In the genomic region with DNA sequence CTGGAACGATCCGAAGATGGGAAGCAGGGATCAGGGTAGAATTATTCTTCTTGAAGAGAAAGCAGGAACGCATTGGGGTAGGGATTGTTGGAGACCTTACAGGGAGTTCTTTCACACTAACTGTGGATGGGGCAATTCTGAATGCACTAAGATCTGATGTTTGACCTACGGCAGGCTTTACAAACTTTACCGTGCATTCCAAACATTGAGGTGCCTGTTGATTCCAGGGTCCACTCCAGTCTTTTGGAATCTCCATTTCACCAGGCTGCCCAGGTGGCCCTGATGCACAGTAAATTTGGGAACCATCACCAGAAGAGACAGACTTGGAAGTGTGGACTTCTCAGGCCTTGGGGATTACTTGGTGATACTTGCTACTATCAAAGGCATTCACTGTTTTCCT, we compare ENCODE assay signal across 1 cellular context.
TF ChIP-seq lines count a peak whose summit lies in the region.

No MANE protein-coding gene starts in this region.

TF ChIP-seq in HepG2, 621 proteins besides CTCF, POLR2A, EP300 and RAD21 (continued from another document and continues in another):
- no peak for TF ChIP-seq ZFYVE20 (CRISPR knock-in tag; IDR thresholded peaks at IDR 0.05; ENCODE audit: borderline replicate concordance, low read depth)
- no peak for TF ChIP-seq ZNF44 (CRISPR knock-in tag; IDR thresholded peaks at IDR 0.05)
- no peak for TF ChIP-seq SRSF4 (IDR thresholded peaks at IDR 0.05; ENCODE audit: low read depth, low read length, poor library complexity, severe bottlenecking)
- no peak for TF ChIP-seq ZNF350 (CRISPR knock-in tag; IDR thresholded peaks at IDR 0.05; ENCODE audit: borderline replicate concordance, low read depth)
- TF ChIP-seq, protein P1, sequence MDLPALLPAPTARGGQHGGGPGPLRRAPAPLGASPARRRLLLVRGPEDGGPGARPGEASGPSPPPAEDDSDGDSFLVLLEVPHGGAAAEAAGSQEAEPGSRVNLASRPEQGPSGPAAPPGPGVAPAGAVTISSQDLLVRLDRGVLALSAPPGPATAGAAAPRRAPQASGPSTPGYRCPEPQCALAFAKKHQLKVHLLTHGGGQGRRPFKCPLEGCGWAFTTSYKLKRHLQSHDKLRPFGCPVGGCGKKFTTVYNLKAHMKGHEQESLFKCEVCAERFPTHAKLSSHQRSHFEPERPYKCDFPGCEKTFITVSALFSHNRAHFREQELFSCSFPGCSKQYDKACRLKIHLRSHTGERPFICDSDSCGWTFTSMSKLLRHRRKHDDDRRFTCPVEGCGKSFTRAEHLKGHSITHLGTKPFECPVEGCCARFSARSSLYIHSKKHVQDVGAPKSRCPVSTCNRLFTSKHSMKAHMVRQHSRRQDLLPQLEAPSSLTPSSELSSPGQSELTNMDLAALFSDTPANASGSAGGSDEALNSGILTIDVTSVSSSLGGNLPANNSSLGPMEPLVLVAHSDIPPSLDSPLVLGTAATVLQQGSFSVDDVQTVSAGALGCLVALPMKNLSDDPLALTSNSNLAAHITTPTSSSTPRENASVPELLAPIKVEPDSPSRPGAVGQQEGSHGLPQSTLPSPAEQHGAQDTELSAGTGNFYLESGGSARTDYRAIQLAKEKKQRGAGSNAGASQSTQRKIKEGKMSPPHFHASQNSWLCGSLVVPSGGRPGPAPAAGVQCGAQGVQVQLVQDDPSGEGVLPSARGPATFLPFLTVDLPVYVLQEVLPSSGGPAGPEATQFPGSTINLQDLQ (CRISPR knock-in tag; IDR thresholded peaks at IDR 0.05) = no peak
- 0 out of 2 replicates have a peak, but pooled peaks have one; percentile 41 for TF ChIP-seq ZSCAN20 (CRISPR knock-in tag; IDR thresholded peaks at IDR 0.05; ENCODE audit: borderline replicate concordance)
- TF ChIP-seq KIAA2018 (CRISPR knock-in tag; IDR thresholded peaks at IDR 0.05; ENCODE audit: borderline replicate concordance) = no peak
- peak; percentile 26; the same call in 1 of the 2 replicates for TF ChIP-seq HNF4A (CRISPR knock-in tag; IDR thresholded peaks at IDR 0.05)
- no peak for TF ChIP-seq ZNF138 (CRISPR knock-in tag; IDR thresholded peaks at IDR 0.05; ENCODE audit: low read depth)
- TF ChIP-seq PBX3 (CRISPR knock-in tag; IDR thresholded peaks at IDR 0.05; ENCODE audit: borderline replicate concordance) = no peak
- TF ChIP-seq ZFP36L1 (CRISPR knock-in tag; IDR thresholded peaks at IDR 0.05) = no peak
- no peak for TF ChIP-seq GATA4 (IDR thresholded peaks at IDR 0.05; ENCODE audit: borderline replicate concordance, low read depth)
- TF ChIP-seq NONO (IDR thresholded peaks at IDR 0.05) = no peak
- TF ChIP-seq NONO (CRISPR knock-in tag; conservative IDR thresholded peaks at IDR 0.05) = no peak
- no peak for TF ChIP-seq SNAPC2 (CRISPR knock-in tag; IDR thresholded peaks at IDR 0.05)
- 0 out of 2 replicates have a peak, but pooled peaks have one; percentile 15 for TF ChIP-seq ZNF609 (CRISPR knock-in tag; IDR thresholded peaks at IDR 0.05; ENCODE audit: borderline replicate concordance)
- no peak for TF ChIP-seq ZNF24 (IDR thresholded peaks at IDR 0.05)
- TF ChIP-seq ZC3H13 (CRISPR knock-in tag; IDR thresholded peaks at IDR 0.05) = no peak
- TF ChIP-seq ZNF230 (CRISPR knock-in tag; IDR thresholded peaks at IDR 0.05) = no peak
- no peak for TF ChIP-seq PREB (CRISPR knock-in tag; IDR thresholded peaks at IDR 0.05)
- TF ChIP-seq ZFP90 (CRISPR knock-in tag; IDR thresholded peaks at IDR 0.05; ENCODE audit: borderline replicate concordance) = 0 out of 2 replicates have a peak, but pooled peaks have one; percentile 40
- no peak for TF ChIP-seq ZNF484 (CRISPR knock-in tag; IDR thresholded peaks at IDR 0.05; ENCODE audit: borderline replicate concordance, low read depth)
- TF ChIP-seq ZNF383 (CRISPR knock-in tag; IDR thresholded peaks at IDR 0.05; ENCODE audit: borderline replicate concordance) = no peak
- TF ChIP-seq IRF2 (CRISPR knock-in tag; IDR thresholded peaks at IDR 0.05) = no peak
- no peak for TF ChIP-seq ZNF30 (CRISPR knock-in tag; IDR thresholded peaks at IDR 0.05)
- no peak for TF ChIP-seq IKZF4 (CRISPR knock-in tag; IDR thresholded peaks at IDR 0.05; ENCODE audit: borderline replicate concordance, low read depth, not compliant biosample characterization)
- TF ChIP-seq ZNF781 (CRISPR knock-in tag; IDR thresholded peaks at IDR 0.05; ENCODE audit: borderline replicate concordance, not compliant biosample characterization) = no peak
- TF ChIP-seq XRCC5 (optimal IDR thresholded peaks at IDR 0.05; ENCODE audit: low read length) = no peak
- TF ChIP-seq STAT5B (CRISPR knock-in tag; IDR thresholded peaks at IDR 0.05) = no peak
- peak; percentile 60 for TF ChIP-seq TEAD3 (CRISPR knock-in tag; optimal IDR thresholded peaks at IDR 0.05; ENCODE audit: borderline replicate concordance)
- TF ChIP-seq ZMYM3 (CRISPR knock-in tag; IDR thresholded peaks at IDR 0.05) = no peak
- TF ChIP-seq ZNF572 (CRISPR knock-in tag; IDR thresholded peaks at IDR 0.05) = no peak
- no peak for TF ChIP-seq HHEX (CRISPR knock-in tag; IDR thresholded peaks at IDR 0.05)
- peak; percentile 36 for TF ChIP-seq ZEB1 (IDR thresholded peaks at IDR 0.05; ENCODE audit: insufficient replicate concordance, low read depth)
- no peak for TF ChIP-seq HOXA5 (CRISPR knock-in tag; IDR thresholded peaks at IDR 0.05)
- TF ChIP-seq ATM (IDR thresholded peaks at IDR 0.05; ENCODE audit: borderline replicate concordance) = no peak
- TF ChIP-seq, protein P2, sequence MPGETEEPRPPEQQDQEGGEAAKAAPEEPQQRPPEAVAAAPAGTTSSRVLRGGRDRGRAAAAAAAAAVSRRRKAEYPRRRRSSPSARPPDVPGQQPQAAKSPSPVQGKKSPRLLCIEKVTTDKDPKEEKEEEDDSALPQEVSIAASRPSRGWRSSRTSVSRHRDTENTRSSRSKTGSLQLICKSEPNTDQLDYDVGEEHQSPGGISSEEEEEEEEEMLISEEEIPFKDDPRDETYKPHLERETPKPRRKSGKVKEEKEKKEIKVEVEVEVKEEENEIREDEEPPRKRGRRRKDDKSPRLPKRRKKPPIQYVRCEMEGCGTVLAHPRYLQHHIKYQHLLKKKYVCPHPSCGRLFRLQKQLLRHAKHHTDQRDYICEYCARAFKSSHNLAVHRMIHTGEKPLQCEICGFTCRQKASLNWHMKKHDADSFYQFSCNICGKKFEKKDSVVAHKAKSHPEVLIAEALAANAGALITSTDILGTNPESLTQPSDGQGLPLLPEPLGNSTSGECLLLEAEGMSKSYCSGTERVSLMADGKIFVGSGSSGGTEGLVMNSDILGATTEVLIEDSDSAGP (CRISPR knock-in tag; IDR thresholded peaks at IDR 0.05; ENCODE audit: borderline replicate concordance) = no peak
